ENCODE assay signal across 1 cellular context in genomic region chrX:12580548-12580947, GRCh38.
TF ChIP-seq lines count a peak whose summit lies in the region.

No MANE protein-coding gene starts in this region.

TF ChIP-seq in IMR-90, 13 proteins besides CTCF, POLR2A, EP300 and RAD21 (continued from another document):
- no peak for TF ChIP-seq MAFK (IDR thresholded peaks at IDR 0.05; ENCODE audit: low read depth, low read length)
